15 cellular contexts compared by ENCODE assay signal in the genomic region with DNA sequence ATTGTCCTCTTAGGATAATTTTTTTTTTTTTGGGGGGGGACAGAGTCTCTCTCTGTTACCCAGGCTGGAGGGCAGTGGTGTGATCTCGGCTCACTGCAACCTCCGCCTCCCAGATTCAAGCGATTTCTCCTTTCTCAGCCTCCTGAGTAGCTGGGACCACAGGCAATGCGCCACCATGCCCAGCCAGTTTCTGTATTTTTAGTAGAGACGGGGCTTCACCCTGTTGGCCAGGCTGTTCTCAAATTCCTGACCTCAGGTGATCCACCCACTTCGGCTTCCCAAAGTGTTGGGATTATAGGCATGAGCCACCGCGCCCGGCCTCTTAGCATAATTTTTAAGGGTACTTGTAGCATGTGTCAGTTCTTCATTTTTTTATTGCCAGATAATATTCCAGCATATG.
DNase-seq lines count a peak whose midpoint lies in the region; ATAC-seq, FAIRE-seq and TF ChIP-seq lines count a peak whose summit lies in the region.
"Had no signal": no experiment of that assay in that cellular context is flagged by ENCODE, and none has a peak within 500 bp of the region (broad histone marks: within the 10 kb centered on the region; RNA-seq: fewer than 3 reads in every experiment).

No MANE protein-coding gene starts in this region.

- no peak for ATAC-seq in HG03159 (IDR thresholded peaks at IDR 0.05; ENCODE audit: unreplicated experiment)
- ATAC-seq in pancreas = no peak
- no peak for ATAC-seq in GM18517 (IDR thresholded peaks at IDR 0.05; ENCODE audit: unreplicated experiment)
- ATAC-seq: CD8-positive, alpha-beta T cell had no signal

- intact Hi-C loops in pancreas (cut with DNase I) = no loop called here

- no peak overlapping the region for H3K4me3 Mint-ChIP-seq in chondrocyte (ENCODE audit: unreplicated experiment)
- H3K4me3 Mint-ChIP-seq: CD14-positive monocyte; CD8-positive, alpha-beta T cell had no signal

- no peak overlapping the region for H3K9ac ChIP-seq in smooth muscle cell (ENCODE audit: low read depth)

- peaks cover 100% of the 10 kb centered on the region for H3K79me2 ChIP-seq in smooth muscle cell (ENCODE audit: low read depth)

- H3F3A ChIP-seq in smooth muscle cell (ENCODE audit: low read depth) = peaks cover 32% of the 10 kb centered on the region

- no peak overlapping the region for H3K4me2 ChIP-seq in smooth muscle cell

- no peak for TF ChIP-seq CTCF in HEK293 (tag by site-specific recombination; IDR thresholded peaks at IDR 0.05)
- no peak for TF ChIP-seq CTCF in chondrocyte (IDR thresholded peaks at IDR 0.05)
- TF ChIP-seq CTCF in smooth muscle cell (IDR thresholded peaks at IDR 0.05; ENCODE audit: borderline replicate concordance, insufficient read depth, poor library complexity, severe bottlenecking) = no peak
- TF ChIP-seq CTCF in pancreas (IDR thresholded peaks at IDR 0.05) = no peak

- WGBS in smooth muscle cell (ENCODE audit: low lambda C conversion rate) = 97% methylated on average over 9 of the region's 9 CpGs
- WGBS in pancreas, 2 donors = 94 to 96% methylated on average over 9 of the region's 9 CpGs

- H3K27ac Mint-ChIP-seq in chondrocyte (ENCODE audit: unreplicated experiment) = peak overlapping the region; percentile 57
- H3K27ac Mint-ChIP-seq: CD8-positive, alpha-beta T cell had no signal

- H3K27ac ChIP-seq in HEK293 (ENCODE audit: extremely low read depth, low read depth, low read length) (no peak overlapping the region), smooth muscle cell (ENCODE audit: low read depth) (peak overlapping the region; percentile 99), pancreas (no peak overlapping the region), substantia nigra (ENCODE audit: low read depth, low read length, poor library complexity, severe bottlenecking) (no peak overlapping the region)
- H3K27ac ChIP-seq: HL-60 had no signal

- H3K4me1 Mint-ChIP-seq in chondrocyte (ENCODE audit: low read depth) = peaks cover 61% of the 10 kb centered on the region

- H3K9me3 ChIP-seq in HEK293 (ENCODE audit: control insufficient read depth, insufficient read depth, low read depth, low read length) = no peaks in the 10 kb centered on the region
- no peaks in the 10 kb centered on the region for H3K9me3 ChIP-seq in smooth muscle cell (replicated peaks; ENCODE audit: low read depth)
- no peaks in the 10 kb centered on the region for H3K9me3 ChIP-seq in pancreas
- H3K9me3 ChIP-seq: Caco-2 had no signal

- peaks cover 100% of the 10 kb centered on the region for H4K20me1 ChIP-seq in smooth muscle cell (ENCODE audit: low read depth)

- H3K36me3 ChIP-seq in HEK293 (ENCODE audit: control insufficient read depth in 2 of 2, insufficient read depth in 1 of 2, low read length in 2 of 2) = no peaks in the 10 kb centered on the region
- no peaks in the 10 kb centered on the region for H3K36me3 ChIP-seq in smooth muscle cell (ENCODE audit: low read depth)
- H3K36me3 ChIP-seq in pancreas = no peaks in the 10 kb centered on the region

- H2AFZ ChIP-seq in smooth muscle cell (ENCODE audit: low read depth) = no peak overlapping the region

- no peaks in the 10 kb centered on the region for H3K27me3 Mint-ChIP-seq in chondrocyte (ENCODE audit: low read depth)

- POLR2A ChIA-PET in HEK293 (lab: Yijun Ruan, JAX) = no interaction called here

- DNase-seq in chondrocyte (ENCODE audit: low spot score) (no peak), smooth muscle cell (lab: John Stamatoyannopoulos, UW; ENCODE audit: unreplicated experiment) (no peak), pancreas (no peak), substantia nigra (lab: John Stamatoyannopoulos, UW) (no peak)
- DNase-seq: Caco-2; CD8-positive, alpha-beta T cell; DMS53; GF-D8; GOT3; HCEC 1CT had no signal

- H3K9me3 Mint-ChIP-seq in chondrocyte (ENCODE audit: low read depth) = no peaks in the 10 kb centered on the region
- H3K9me3 Mint-ChIP-seq: CD14-positive monocyte; CD8-positive, alpha-beta T cell had no signal

- FAIRE-seq in pancreas (lab: Jason Lieb, UNC) = no peak

- peaks cover 6% of the 10 kb centered on the region; the same call in 1 of the 2 replicates for H3K4me1 ChIP-seq in HEK293 (ENCODE audit: control insufficient read depth, insufficient read depth, low read length)
- peaks cover 16% of the 10 kb centered on the region for H3K4me1 ChIP-seq in smooth muscle cell (ENCODE audit: low read depth)
- peaks cover 4 to 22% (median 5%) of the 10 kb centered on the region in 3 donors for H3K4me1 ChIP-seq in pancreas
- H3K4me1 ChIP-seq: Caco-2 had no signal

- no peak overlapping the region for H3K4me3 ChIP-seq in HEK293 (ENCODE audit: low read depth, low read length)
- no peak overlapping the region for H3K4me3 ChIP-seq in smooth muscle cell
- H3K4me3 ChIP-seq in pancreas = no peak overlapping the region

- H3K27me3 ChIP-seq in smooth muscle cell (ENCODE audit: low read depth) (no peaks in the 10 kb centered on the region), pancreas (no peaks in the 10 kb centered on the region)

- CTCF ChIA-PET in HEK293 (lab: Yijun Ruan, JAX) = no interaction called here

- peaks cover 3% of the 10 kb centered on the region for H3K36me3 Mint-ChIP-seq in chondrocyte (ENCODE audit: low read depth)
- H3K36me3 Mint-ChIP-seq: CD8-positive, alpha-beta T cell had no signal

TF ChIP-seq in HEK293, 187 proteins besides CTCF, POLR2A, EP300 and RAD21:
- TF ChIP-seq ZNF658 (tag by site-specific recombination; IDR thresholded peaks at IDR 0.05) = no peak
- TF ChIP-seq, protein P1, sequence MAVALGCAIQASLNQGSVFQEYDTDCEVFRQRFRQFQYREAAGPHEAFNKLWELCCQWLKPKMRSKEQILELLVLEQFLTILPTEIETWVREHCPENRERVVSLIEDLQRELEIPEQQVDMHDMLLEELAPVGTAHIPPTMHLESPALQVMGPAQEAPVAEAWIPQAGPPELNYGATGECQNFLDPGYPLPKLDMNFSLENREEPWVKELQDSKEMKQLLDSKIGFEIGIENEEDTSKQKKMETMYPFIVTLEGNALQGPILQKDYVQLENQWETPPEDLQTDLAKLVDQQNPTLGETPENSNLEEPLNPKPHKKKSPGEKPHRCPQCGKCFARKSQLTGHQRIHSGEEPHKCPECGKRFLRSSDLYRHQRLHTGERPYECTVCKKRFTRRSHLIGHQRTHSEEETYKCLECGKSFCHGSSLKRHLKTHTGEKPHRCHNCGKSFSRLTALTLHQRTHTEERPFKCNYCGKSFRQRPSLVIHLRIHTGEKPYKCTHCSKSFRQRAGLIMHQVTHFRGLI (tag by site-specific recombination; IDR thresholded peaks at IDR 0.05) = peak; percentile 94
